21 cellular contexts compared by ENCODE assay signal in genomic region chrX:107871136-107871535, GRCh38. TPM values are rescaled to one million over a fixed set of nuclear protein-coding genes. Genes with fewer than 3 reads are reported as not detected.
DNase-seq lines count a peak whose midpoint lies in the region; ATAC-seq and TF ChIP-seq lines count a peak whose summit lies in the region.
"Had no signal": no experiment of that assay in that cellular context is flagged by ENCODE, and none has a peak within 500 bp of the region (broad histone marks: within the 10 kb centered on the region; RNA-seq: fewer than 3 reads in every experiment).

No MANE protein-coding gene starts in this region.

- no peaks in the 10 kb centered on the region for H3K36me3 ChIP-seq in H7 (replicated peaks; ENCODE audit: control insufficient read depth, insufficient read depth, low read length)
- H3K36me3 ChIP-seq: BLaER1, HAP-1 had no signal

- H3K27me3 Mint-ChIP-seq in MCF 10A (ENCODE audit: insufficient read depth, unreplicated experiment), result peaks cover 57% of the 10 kb centered on the region
- H3K27me3 Mint-ChIP-seq: CD4-positive, alpha-beta T cell had no signal

- DNase-seq in ACHN (peak; percentile 7), H7 (peak; percentile 12), cortex of kidney (lab: John Stamatoyannopoulos, UW) (peak; percentile 1), epithelial cell of proximal tubule (ENCODE audit: low read depth) (no peak), A172 (ENCODE audit: low spot score) (no peak), MCF 10A (ENCODE audit: unreplicated experiment) (no peak)
- DNase-seq: 8988T; CD4-positive, alpha-beta T cell; CD8-positive, alpha-beta memory T cell; DMS 273 treated with DMSO at 0.1 percent for 48 hours; DMS79; EL; GDM1; GM23248; HFFc6 had no signal

- no peaks in the 10 kb centered on the region for H3K27me3 ChIP-seq in H7 (ENCODE audit: control insufficient read depth, insufficient read depth, low read length)

- POLR2A ChIA-PET in MCF 10A (lab: Yijun Ruan, JAX), result interaction anchor here (0.6 kb wide), 1 partner anchor 718 kb away, joined by 3 read pairs; no protein-coding TSS in a partner anchor

- H3K4me1 Mint-ChIP-seq in MCF 10A (ENCODE audit: insufficient read depth, unreplicated experiment), result no peaks in the 10 kb centered on the region
- H3K4me1 Mint-ChIP-seq: B cell had no signal

- peak; percentile 7 for TF ChIP-seq CTCF in epithelial cell of proximal tubule (conservative IDR thresholded peaks at IDR 0.05; ENCODE audit: low read depth, low read length)
- no peak for TF ChIP-seq CTCF in MCF 10A (IDR thresholded peaks at IDR 0.05; ENCODE audit: unreplicated experiment)

- no peaks in the 10 kb centered on the region for H3K9me3 Mint-ChIP-seq in MCF 10A (ENCODE audit: unreplicated experiment)
- H3K9me3 Mint-ChIP-seq: CD4-positive, alpha-beta T cell; CD8-positive, alpha-beta memory T cell; HFFc6 had no signal

- in situ Hi-C loops in ACHN (cut with HindIII; ENCODE audit: low pct_ligation_motif_present, low pct_unique_long_range_greater_than_20kb, low sequenced_read_pairs), result no loop called here

- intact Hi-C loops in MCF 10A (cut with micrococcal nuclease), result no loop called here

- no TSS peak for BruUV-seq in MCF 10A (replicated peaks; lab: Mats Ljungman, UMichigan)

- CTCF ChIA-PET in MCF 10A (lab: Yijun Ruan, JAX), result no interaction called here

- no peak overlapping the region for H3K4me3 Mint-ChIP-seq in MCF 10A (ENCODE audit: unreplicated experiment)
- H3K4me3 Mint-ChIP-seq: B cell; CD4-positive, alpha-beta T cell; CD8-positive, alpha-beta memory T cell; HFFc6 had no signal

- no peak overlapping the region for H3K27ac Mint-ChIP-seq in MCF 10A (ENCODE audit: low read depth, unreplicated experiment)
- H3K27ac Mint-ChIP-seq: B cell; CD4-positive, alpha-beta T cell; HFFc6 had no signal

- H3K4me3 ChIP-seq in H7 (ENCODE audit: insufficient read depth, low read depth, low read length) (no peak overlapping the region), epithelial cell of proximal tubule (ENCODE audit: low read depth, low read length) (no peak overlapping the region)
- H3K4me3 ChIP-seq: BLaER1, GM12878, GM23248, HAP-1 had no signal

- no peaks in the 10 kb centered on the region for H3K36me3 Mint-ChIP-seq in MCF 10A (ENCODE audit: insufficient read depth, unreplicated experiment)

- ATAC-seq in GM21576 (IDR thresholded peaks at IDR 0.05; ENCODE audit: unreplicated experiment), result no peak
- no peak for ATAC-seq in HG03457 (IDR thresholded peaks at IDR 0.05; ENCODE audit: unreplicated experiment)
- ATAC-seq: GM12878 had no signal

RNA-seq across cellular contexts. Expression of gene MID2, which starts 45.5 kb away (rescaled TPM):
- total RNA-seq in H7 (2014; rRNA removed; shearing (Covaris generic)), result 8.4 and 9.4 TPM in 2 replicates
- total RNA-seq in epithelial cell of proximal tubule (6.1 and 11.0 TPM in 2 replicates), MCF 10A (2022) (12.1 and 15.6 TPM in 2 replicates)
- total RNA-seq in A172 (2014; rRNA removed; shearing (Covaris generic)), result 5.7 and 6.7 TPM in 2 replicates

Comparison
In these comparisons a context has a peak if more than half of its experiments do, and no peak if none do; other contexts are left out.
1. DNase-seq: peak in ACHN (single experiment), H7 (single experiment) and cortex of kidney (single experiment); none in epithelial cell of proximal tubule (single experiment), A172 (single experiment) and MCF 10A (single experiment).